In genomic region chr11:118752654-118753053, GRCh38 we compare ENCODE assay signal across 32 cellular contexts.
"Had no signal": no experiment of that assay in that cellular context is flagged by ENCODE, and none has a peak within 500 bp of the region (broad histone marks: within the 10 kb centered on the region; RNA-seq: fewer than 3 reads in every experiment).

No MANE protein-coding gene starts in this region.

- H3K4me3 ChIP-seq: adrenal gland, body of pancreas, esophagus muscularis mucosa, gastrocnemius medialis, heart left ventricle had no signal

- H3K4me3 Mint-ChIP-seq: activated CD4-positive, alpha-beta memory T cell treated with anti-CD3 and anti-CD28 coated beads, Interleukin-2, amount 10 ng/mL, durations not matched to agents 7 days and 5 days; activated CD4-positive, alpha-beta T cell treated with anti-CD3 and anti-CD28 coated beads, Interleukin-2, amount 10 ng/mL, durations not matched to agents 7 days and 5 days; activated naive CD4-positive, alpha-beta T cell treated with anti-CD3 and anti-CD28 coated beads, Interleukin-2, amount 10 ng/mL, durations not matched to agents 7 days and 5 days; activated naive CD8-positive, alpha-beta T cell; activated naive CD8-positive, alpha-beta T cell treated with anti-CD3 and anti-CD28 coated beads, Interleukin-2, amount 50 U/mL, for 24 hours; activated T-cell treated with anti-CD3 and anti-CD28 coated beads, Interleukin-2, amount 50 U/mL, for 4 hours; activated T-helper 1 cell treated with anti-CD3 and anti-CD28 coated beads, Interleukin-12 subunit alpha, Interleukin-12 subunit beta, Interleukin-2, Interleukin-4 antibody, amounts not matched to agents 30 ng/mL and 10 ng/mL and 1 ng/mL, durations not matched to agents 14 hours and 24 hours and 36 hours; effector memory CD8-positive, alpha-beta T cell had no signal

- H3K27ac ChIP-seq: adrenal gland, body of pancreas, esophagus muscularis mucosa, foreskin keratinocyte, gastrocnemius medialis, heart left ventricle had no signal

- FAIRE-seq: colon had no signal

- H3K27me3 ChIP-seq: adrenal gland, body of pancreas, esophagus muscularis mucosa, foreskin keratinocyte, gastrocnemius medialis, heart left ventricle had no signal

- H3K9me3 Mint-ChIP-seq: activated CD4-positive, alpha-beta memory T cell treated with anti-CD3 and anti-CD28 coated beads, Interleukin-2, amount 10 ng/mL, durations not matched to agents 7 days and 5 days; activated CD4-positive, alpha-beta T cell treated with anti-CD3 and anti-CD28 coated beads, Interleukin-2, amount 10 ng/mL, durations not matched to agents 7 days and 5 days; activated naive CD4-positive, alpha-beta T cell treated with anti-CD3 and anti-CD28 coated beads, Interleukin-2, amount 10 ng/mL, durations not matched to agents 7 days and 5 days; activated naive CD8-positive, alpha-beta T cell treated with anti-CD3 and anti-CD28 coated beads, Interleukin-2, amount 50 U/mL, for 24 hours; activated T-cell treated with anti-CD3 and anti-CD28 coated beads, Interleukin-2, amount 50 U/mL, for 4 hours; activated T-helper 1 cell treated with anti-CD3 and anti-CD28 coated beads, Interleukin-12 subunit alpha, Interleukin-12 subunit beta, Interleukin-2, Interleukin-4 antibody, amounts not matched to agents 30 ng/mL and 10 ng/mL and 1 ng/mL, durations not matched to agents 14 hours and 24 hours and 36 hours; activated T-helper 2 cell treated with anti-CD3 and anti-CD28 coated beads, Interferon-gamma antibody, Interleukin-2, Interleukin-4, amounts not matched to agents 10 μg/mL and 5 μg/mL and 100 μg/mL, durations not matched to agents 14 hours and 24 hours and 36 hours; effector memory CD8-positive, alpha-beta T cell had no signal

- H3K27ac Mint-ChIP-seq: activated CD4-positive, alpha-beta memory T cell treated with anti-CD3 and anti-CD28 coated beads, Interleukin-2, amount 10 ng/mL, durations not matched to agents 7 days and 5 days; activated CD4-positive, alpha-beta T cell treated with anti-CD3 and anti-CD28 coated beads, Interleukin-2, amount 10 ng/mL, durations not matched to agents 7 days and 5 days; activated naive CD4-positive, alpha-beta T cell treated with anti-CD3 and anti-CD28 coated beads, Interleukin-2, amount 10 ng/mL, durations not matched to agents 7 days and 5 days; activated T-helper 1 cell treated with anti-CD3 and anti-CD28 coated beads, Interleukin-12 subunit alpha, Interleukin-12 subunit beta, Interleukin-2, Interleukin-4 antibody, amounts not matched to agents 30 ng/mL and 10 ng/mL and 1 ng/mL, durations not matched to agents 14 hours and 24 hours and 36 hours; activated T-helper 2 cell treated with anti-CD3 and anti-CD28 coated beads, Interferon-gamma antibody, Interleukin-2, Interleukin-4, amounts not matched to agents 10 μg/mL and 5 μg/mL and 100 μg/mL, durations not matched to agents 14 hours and 24 hours and 36 hours had no signal

- H3K4me1 Mint-ChIP-seq: activated CD4-positive, alpha-beta memory T cell treated with anti-CD3 and anti-CD28 coated beads, Interleukin-2, amount 10 ng/mL, durations not matched to agents 7 days and 5 days; activated CD4-positive, alpha-beta T cell treated with anti-CD3 and anti-CD28 coated beads, Interleukin-2, amount 10 ng/mL, durations not matched to agents 7 days and 5 days; activated naive CD4-positive, alpha-beta T cell treated with anti-CD3 and anti-CD28 coated beads, Interleukin-2, amount 10 ng/mL, durations not matched to agents 7 days and 5 days had no signal

- ATAC-seq: activated naive CD8-positive, alpha-beta T cell treated with anti-CD3 and anti-CD28 coated beads, Interleukin-2, amount 50 U/mL, for 24 hours; activated T-cell treated with anti-CD3 and anti-CD28 coated beads, Interleukin-2, amount 50 U/mL, for 4 hours; body of pancreas; effector memory CD8-positive, alpha-beta T cell; foreskin keratinocyte; gastrocnemius medialis; heart left ventricle had no signal

- H3K27me3 Mint-ChIP-seq: activated CD4-positive, alpha-beta memory T cell treated with anti-CD3 and anti-CD28 coated beads, Interleukin-2, amount 10 ng/mL, durations not matched to agents 7 days and 5 days; activated CD4-positive, alpha-beta T cell treated with anti-CD3 and anti-CD28 coated beads, Interleukin-2, amount 10 ng/mL, durations not matched to agents 7 days and 5 days; activated naive CD4-positive, alpha-beta T cell treated with anti-CD3 and anti-CD28 coated beads, Interleukin-2, amount 10 ng/mL, durations not matched to agents 7 days and 5 days; activated naive CD8-positive, alpha-beta T cell; activated naive CD8-positive, alpha-beta T cell treated with anti-CD3 and anti-CD28 coated beads, Interleukin-2, amount 50 U/mL, for 24 hours; effector memory CD8-positive, alpha-beta T cell had no signal

- H3K9me3 ChIP-seq: adrenal gland, body of pancreas, esophagus muscularis mucosa, gastrocnemius medialis, heart left ventricle had no signal

- DNase-seq: activated CD4-positive, alpha-beta memory T cell treated with anti-CD3 and anti-CD28 coated beads, Interleukin-2, amount 10 ng/mL, durations not matched to agents 7 days and 5 days; activated CD4-positive, alpha-beta T cell treated with anti-CD3 and anti-CD28 coated beads for 1 hour; activated CD4-positive, alpha-beta T cell treated with anti-CD3 and anti-CD28 coated beads for 4 hours; activated CD4-positive, alpha-beta T cell treated with anti-CD3 and anti-CD28 coated beads, Interleukin-2, amount 10 ng/mL, durations not matched to agents 7 days and 5 days; activated CD4-positive, alpha-beta T cell treated with anti-CD3 and anti-CD28 coated beads, Interleukin-2, amount 50 U/mL, for 4 hours; activated CD8-positive, alpha-beta memory T cell treated with anti-CD3 and anti-CD28 coated beads, Interleukin-2, amount 50 U/mL, for 48 hours; activated effector memory CD4-positive, alpha-beta T cell treated with anti-CD3 and anti-CD28 coated beads, Interleukin-2, amount 50 U/mL, for 16 hours; activated naive CD4-positive, alpha-beta T cell treated with anti-CD3 and anti-CD28 coated beads, Interleukin-2, amount 10 ng/mL, durations not matched to agents 7 days and 5 days; activated naive CD8-positive, alpha-beta T cell treated with anti-CD3 and anti-CD28 coated beads, Interleukin-2, amount 50 U/mL, for 24 hours; activated T-cell treated with anti-CD3 and anti-CD28 coated beads for 4 hours; activated T-cell treated with anti-CD3 and anti-CD28 coated beads, Interleukin-2, amount 50 U/mL, for 4 hours; amygdala; aorta; body of pancreas; caudate nucleus; cortex of kidney; dermis blood vessel endothelial cell; effector CD4-positive, alpha-beta T cell; effector memory CD8-positive, alpha-beta T cell; erythroblast; foreskin keratinocyte; gastrocnemius medialis; glutamatergic neuron; heart left ventricle; T-helper 1 cell; T-helper 2 cell had no signal

- H3K4me1 ChIP-seq: adrenal gland, body of pancreas, foreskin keratinocyte, gastrocnemius medialis had no signal
